Comparison of ENCODE assay signal across 17 cellular contexts in genomic region chr1:87644033-87644432, GRCh38.
A peak's percentile ranks its signal among the peaks of the same experiment; 100 is the strongest.
DNase-seq lines count a peak whose midpoint lies in the region; ATAC-seq, FAIRE-seq and TF ChIP-seq lines count a peak whose summit lies in the region.
"Had no signal": no experiment of that assay in that cellular context is flagged by ENCODE, and none has a peak within 500 bp of the region (broad histone marks: within the 10 kb centered on the region; RNA-seq: fewer than 3 reads in every experiment).

No MANE protein-coding gene starts in this region.

- H3K4me3 ChIP-seq in cardiac muscle cell (no peak overlapping the region), right atrium auricular region (no peak overlapping the region), astrocyte of the cerebellum (ENCODE audit: low read depth, low read length) (no peak overlapping the region), aorta (ENCODE audit: low read length in 2 of 2) (no peak overlapping the region)

- no peaks in the 10 kb centered on the region for H3K9me3 ChIP-seq in cardiac muscle cell (ENCODE audit: low read depth)
- no peaks in the 10 kb centered on the region for H3K9me3 ChIP-seq in right atrium auricular region
- no peaks in the 10 kb centered on the region for H3K9me3 ChIP-seq in aorta (ENCODE audit: control insufficient read depth, low read length)

- H3K36me3 Mint-ChIP-seq in mesothelial cell of epicardium = no peaks in the 10 kb centered on the region
- H3K36me3 Mint-ChIP-seq: activated naive CD8-positive, alpha-beta T cell had no signal

- peaks cover 50% of the 10 kb centered on the region for H3K4me1 Mint-ChIP-seq in mesothelial cell of epicardium

- H3K9me3 Mint-ChIP-seq in mesothelial cell of epicardium = no peaks in the 10 kb centered on the region
- H3K9me3 Mint-ChIP-seq: CD4-positive, alpha-beta T cell had no signal

- no peak for FAIRE-seq in D721Med (lab: Jason Lieb, UNC)
- FAIRE-seq: HTR-8/SVneo had no signal

- intact Hi-C loops in aorta (cut with DNase I) = no loop called here

- H3K27ac Mint-ChIP-seq in mesothelial cell of epicardium = peak overlapping the region; percentile 58
- H3K27ac Mint-ChIP-seq: activated naive CD8-positive, alpha-beta T cell; CD4-positive, alpha-beta T cell; endodermal cell had no signal

- H3K4me3 Mint-ChIP-seq in mesothelial cell of epicardium = no peak overlapping the region
- H3K4me3 Mint-ChIP-seq: activated naive CD8-positive, alpha-beta T cell; CD4-positive, alpha-beta T cell; endodermal cell had no signal

- H3K27ac ChIP-seq in cardiac muscle cell (peak overlapping the region; percentile 91), right atrium auricular region (no peak overlapping the region), aorta (ENCODE audit: low read depth in 1 of 2, low read length in 2 of 2) (peak overlapping the region; percentile 17 to 67)

- ATAC-seq in aorta (ENCODE audit: low FRiP score) (peak; percentile 33), GM18505 (IDR thresholded peaks at IDR 0.05; ENCODE audit: unreplicated experiment) (no peak)

- H3K4me1 ChIP-seq in cardiac muscle cell (ENCODE audit: low read depth) = peaks cover 37% of the 10 kb centered on the region
- H3K4me1 ChIP-seq in right atrium auricular region = peaks cover 0 to 11% of the 10 kb centered on the region in 2 donors
- peaks cover 0 to 3% of the 10 kb centered on the region in 2 donors for H3K4me1 ChIP-seq in aorta (ENCODE audit: control insufficient read depth in 1 of 2, insufficient read depth in 2 of 2, low read length in 2 of 2)

- in situ Hi-C loops in astrocyte of the cerebellum (cut with HindIII; ENCODE audit: low sequenced_read_pairs) = no loop called here

- H3K27me3 ChIP-seq in cardiac muscle cell (no peaks in the 10 kb centered on the region), right atrium auricular region (no peaks in the 10 kb centered on the region), aorta (ENCODE audit: control insufficient read depth in 1 of 2, insufficient read depth in 2 of 2, low read length in 1 of 2) (no peaks in the 10 kb centered on the region)

- H3K36me3 ChIP-seq in cardiac muscle cell (no peaks in the 10 kb centered on the region), right atrium auricular region (no peaks in the 10 kb centered on the region), aorta (ENCODE audit: control insufficient read depth in 1 of 2, insufficient read depth in 2 of 2, low read length in 1 of 2) (no peaks in the 10 kb centered on the region)

- TF ChIP-seq POLR2A in GM18505 (IDR thresholded peaks at IDR 0.05; ENCODE audit: borderline replicate concordance, extremely low read depth, insufficient read depth, insufficient read length) = no peak

- DNase-seq in cardiac muscle cell (ENCODE audit: low read depth in 1 of 2, low spot score in 1 of 2) = peak in 1 of 2 donors; percentile 6
- DNase-seq in right atrium auricular region (ENCODE audit: low spot score) = no peak
- peak; percentile 3 for DNase-seq in astrocyte of the cerebellum (ENCODE audit: low read depth)
- no peak for DNase-seq in mesothelial cell of epicardium (ENCODE audit: low spot score in 2 of 2, unreplicated experiment in 2 of 2)
- DNase-seq in aorta = no peak
- DNase-seq in D721Med (ENCODE audit: insufficient read length, low spot score) = no peak
- no peak for DNase-seq in NCI-H446 (lab: John Stamatoyannopoulos, UW)
- DNase-seq: activated CD4-positive, alpha-beta T cell treated with anti-CD3 and anti-CD28 coated beads for 48 hours; CD4-positive, alpha-beta T cell; cerebellar nuclear complex; endodermal cell; GOT3; NK-92 treated with Interleukin-12 subunit alpha and Interleukin-12 subunit beta, amount 100 ng/mL, for 24 hours; SHP77 treated with DMSO at 0.1 percent for 48 hours had no signal

- TF ChIP-seq CTCF in cardiac muscle cell (IDR thresholded peaks at IDR 0.05; ENCODE audit: low read depth, low read length) (no peak), right atrium auricular region (IDR thresholded peaks at IDR 0.05) (no peak), astrocyte of the cerebellum (IDR thresholded peaks at IDR 0.05; ENCODE audit: low read depth, low read length, missing control alignments) (no peak), mesothelial cell of epicardium (IDR thresholded peaks at IDR 0.05; ENCODE audit: unreplicated experiment) (no peak), D721Med (IDR thresholded peaks at IDR 0.05; ENCODE audit: insufficient read depth, missing control alignments) (no peak)

- H3K27me3 Mint-ChIP-seq in mesothelial cell of epicardium (ENCODE audit: low read depth) = no peaks in the 10 kb centered on the region
- H3K27me3 Mint-ChIP-seq: activated naive CD8-positive, alpha-beta T cell; CD4-positive, alpha-beta T cell had no signal

Comparison
In these comparisons a context has a peak if more than half of its experiments do, and no peak if none do; other contexts are left out.
1. H3K27ac ChIP-seq: peak in cardiac muscle cell (single experiment) and aorta (2 of 2); none in right atrium auricular region (0 of 2).